Comparison of ENCODE assay signal across 9 cellular contexts in genomic region chr7:47153076-47153475, GRCh38.
DNase-seq lines count a peak whose midpoint lies in the region; ATAC-seq and TF ChIP-seq lines count a peak whose summit lies in the region.
"Had no signal": no experiment of that assay in that cellular context is flagged by ENCODE, and none has a peak within 500 bp of the region (broad histone marks: within the 10 kb centered on the region; RNA-seq: fewer than 3 reads in every experiment).

No MANE protein-coding gene starts in this region.

- H3K9me3 ChIP-seq in prostate gland, result no peaks in the 10 kb centered on the region

- intact Hi-C loops in prostate gland (cut with DNase I), result no loop called here

- TF ChIP-seq CTCF in epithelial cell of esophagus (IDR thresholded peaks at IDR 0.05; ENCODE audit: insufficient read depth, low read depth, low read length, missing control alignments), result no peak
- TF ChIP-seq CTCF in prostate gland (IDR thresholded peaks at IDR 0.05), result no peak

- H3K4me3 ChIP-seq in epithelial cell of esophagus (ENCODE audit: low read length) (no peak overlapping the region), prostate gland (no peak overlapping the region)

- DNase-seq in G401 (ENCODE audit: low spot score) (peak; percentile 73), NCI-H524 treated with DMSO at 0.1 percent for 48 hours (lab: John Stamatoyannopoulos, UW) (peak; percentile 16), epithelial cell of esophagus (ENCODE audit: low read depth) (peak; percentile 48), prostate gland (ENCODE audit: low spot score) (peak; percentile 9), retina (no peak), NCI-H446 (lab: John Stamatoyannopoulos, UW) (no peak), KG1 (lab: John Stamatoyannopoulos, UW) (no peak)
- DNase-seq: NCI-H510A had no signal

- in situ Hi-C loops in G401 (cut with HindIII; ENCODE audit: low sequenced_read_pairs), result no loop called here

- no peak for ATAC-seq in GM18870 (IDR thresholded peaks at IDR 0.05; ENCODE audit: unreplicated experiment)

- no peaks in the 10 kb centered on the region for H3K4me1 ChIP-seq in prostate gland (replicated peaks)

- H3K27ac ChIP-seq in prostate gland, result no peak overlapping the region

- no peak for TF ChIP-seq POLR2A in prostate gland (IDR thresholded peaks at IDR 0.05)

- H3K36me3 ChIP-seq in prostate gland, result no peaks in the 10 kb centered on the region

- H3K27me3 ChIP-seq in prostate gland (replicated peaks; ENCODE audit: insufficient read depth), result no peaks in the 10 kb centered on the region

- WGBS in prostate gland, result 9% methylated on average over 5 of the region's 5 CpGs

Comparison
In these comparisons a context has a peak if more than half of its experiments do, and no peak if none do; other contexts are left out.
1. DNase-seq: peak in G401 (single experiment), NCI-H524 treated with DMSO at 0.1 percent for 48 hours (single experiment), epithelial cell of esophagus (single experiment) and prostate gland (single experiment); none in retina (single experiment), NCI-H446 (0 of 2) and KG1 (single experiment).